Comparison of ENCODE assay signal across 1 cellular context in genomic region chr1:15206418-15207030, GRCh38.
TF ChIP-seq lines count a peak whose summit lies in the region.

No MANE protein-coding gene starts in this region.

TF ChIP-seq in H1, 55 proteins besides CTCF, POLR2A, EP300 and RAD21 (continued from another document):
- no peak for TF ChIP-seq GABPA (IDR thresholded peaks at IDR 0.05; ENCODE audit: borderline replicate concordance, insufficient read depth, low read length)
- no peak for TF ChIP-seq EZH2 (IDR thresholded peaks at IDR 0.05; ENCODE audit: low read depth, low read length, severe bottlenecking)
- TF ChIP-seq YY1 (IDR thresholded peaks at IDR 0.05; ENCODE audit: low read depth, low read length) = 0 out of 2 replicates have a peak, but pooled peaks have one; percentile 6
- TF ChIP-seq FOSL1 (IDR thresholded peaks at IDR 0.05; ENCODE audit: insufficient read depth, low read depth, low read length) = no peak
- no peak for TF ChIP-seq KDM5A (IDR thresholded peaks at IDR 0.05; ENCODE audit: low read length)
- TF ChIP-seq TAF7 (optimal IDR thresholded peaks at IDR 0.05; ENCODE audit: borderline replicate concordance, low read depth, low read length) = no peak
- no peak for TF ChIP-seq MAFK (IDR thresholded peaks at IDR 0.05; ENCODE audit: low read depth, low read length)
- TF ChIP-seq RNF2 (IDR thresholded peaks at IDR 0.05; ENCODE audit: borderline replicate concordance, low read depth, low read length, missing control alignments, poor library complexity, severe bottlenecking) = no peak
- TF ChIP-seq JUND (IDR thresholded peaks at IDR 0.05; ENCODE audit: low read length) = no peak
- TF ChIP-seq POLR2AphosphoS5 (IDR thresholded peaks at IDR 0.05; ENCODE audit: low read depth, low read length) = no peak
- peak; percentile 88 for TF ChIP-seq ASH2L (IDR thresholded peaks at IDR 0.05; ENCODE audit: low read length)
- TF ChIP-seq NANOG (IDR thresholded peaks at IDR 0.05; ENCODE audit: insufficient read depth, low read depth, low read length, poor library complexity, severe bottlenecking) = no peak
- no peak for TF ChIP-seq USF2 (IDR thresholded peaks at IDR 0.05; ENCODE audit: low read length)
- no peak for TF ChIP-seq MAX (IDR thresholded peaks at IDR 0.05)
- TF ChIP-seq RBBP5 (IDR thresholded peaks at IDR 0.05; ENCODE audit: borderline replicate concordance, low read depth, low read length) = 0 out of 2 replicates have a peak, but pooled peaks have one; percentile 15
- peak in 1 of 2 experiments; percentile 89; a peak in 2 of 4 replicates for TF ChIP-seq HDAC2 (IDR thresholded peaks at IDR 0.05; ENCODE audit: borderline replicate concordance in 1 of 2, low read depth in 2 of 2, low read length in 2 of 2)
- TF ChIP-seq KDM1A (IDR thresholded peaks at IDR 0.05; ENCODE audit: borderline replicate concordance, low read length) = no peak; the same call in 1 of the 2 replicates
- 0 out of 4 replicates have a peak, but pooled peaks of 1 of the 2 experiments have one; percentile 20 for TF ChIP-seq SIN3A (conservative IDR thresholded peaks at IDR 0.05 in 1 of 2, IDR thresholded peaks at IDR 0.05 in 1 of 2; ENCODE audit: low read depth in 1 of 2, low read length in 2 of 2)
- no peak for TF ChIP-seq EGR1 (IDR thresholded peaks at IDR 0.05; ENCODE audit: borderline replicate concordance, low read depth, low read length)
- TF ChIP-seq TAF1 (IDR thresholded peaks at IDR 0.05; ENCODE audit: low read depth, low read length) = no peak
- TF ChIP-seq RFX5 (IDR thresholded peaks at IDR 0.05; ENCODE audit: borderline replicate concordance, low read depth, low read length) = no peak
- no peak for TF ChIP-seq ATF2 (IDR thresholded peaks at IDR 0.05; ENCODE audit: low read length)
- TF ChIP-seq E2F6 (IDR thresholded peaks at IDR 0.05) = no peak
